ENCODE assay signal across 8 cellular contexts in genomic region chr10:94546058-94546595, GRCh38. TPM values are rescaled to one million over a fixed set of nuclear protein-coding genes. Genes with fewer than 3 reads are reported as not detected.
DNase-seq lines count a peak whose midpoint lies in the region; ATAC-seq and TF ChIP-seq lines count a peak whose summit lies in the region.

No MANE protein-coding gene starts in this region.

- ATAC-seq in HG02884 (IDR thresholded peaks at IDR 0.05; ENCODE audit: unreplicated experiment) = peak; percentile 13

- H3K9me3 ChIP-seq in mammary epithelial cell (replicated peaks; ENCODE audit: insufficient read depth, low read length) (no peaks in the 10 kb centered on the region), suprapubic skin (no peaks in the 10 kb centered on the region)

- H3K4me1 ChIP-seq in mammary epithelial cell (ENCODE audit: insufficient read depth, low read length) (peaks cover 12% of the 10 kb centered on the region), suprapubic skin (peaks cover 21% of the 10 kb centered on the region)

- no peak for TF ChIP-seq EP300 in suprapubic skin (IDR thresholded peaks at IDR 0.05)

- TF ChIP-seq POLR2A in suprapubic skin (IDR thresholded peaks at IDR 0.05) = no peak

- peak overlapping the region; percentile 91 for H3K9ac ChIP-seq in mammary epithelial cell (ENCODE audit: insufficient read depth, low read length)

- no peak for TF ChIP-seq CTCF in mammary epithelial cell (conservative IDR thresholded peaks at IDR 0.05 in 1 of 2, IDR thresholded peaks at IDR 0.05 in 1 of 2; ENCODE audit: extremely low read depth in 1 of 2, insufficient read depth in 1 of 2, low read depth in 1 of 2, low read length in 2 of 2)
- no peak for TF ChIP-seq CTCF in suprapubic skin (IDR thresholded peaks at IDR 0.05)

- DNase-seq in activated naive CD4-positive, alpha-beta T cell treated with Interleukin-2 at 50 U/mL for 16 hours = peak; percentile 5
- no peak for DNase-seq in activated naive CD4-positive, alpha-beta T cell treated with anti-CD3 and anti-CD28 coated beads, Interleukin-2, amount 50 U/mL, for 16 hours
- peak; percentile 38 for DNase-seq in NOMO-1 treated with DMSO at 0.1 percent for 48 hours (lab: John Stamatoyannopoulos, UW; ENCODE audit: unreplicated experiment)
- peak; percentile 31 for DNase-seq in mammary epithelial cell
- peak; percentile 39 for DNase-seq in kidney glomerular epithelial cell (lab: John Stamatoyannopoulos, UW)
- DNase-seq in suprapubic skin (ENCODE audit: low spot score in 2 of 2) = no peak
- DNase-seq in NCI-H1930 (lab: John Stamatoyannopoulos, UW) = no peak

- CTCF ChIA-PET in mammary epithelial cell (lab: Charles Lee; ENCODE audit: low non-redundant PET) = interaction anchor here (0.6 kb wide), 1 partner anchor 921 kb away, joined by 3 read pairs; no protein-coding TSS in a partner anchor

- dilution Hi-C loops in mammary epithelial cell (cut with HindIII; ENCODE audit: low sequenced_read_pairs) = no loop called here

- peak overlapping the region; percentile 89 for H3K4me2 ChIP-seq in mammary epithelial cell (ENCODE audit: insufficient read depth, low read depth, low read length)

- peaks cover 6% of the 10 kb centered on the region for H3K36me3 ChIP-seq in mammary epithelial cell (ENCODE audit: insufficient read depth, low read length)
- no peaks in the 10 kb centered on the region for H3K36me3 ChIP-seq in suprapubic skin

- H3K79me2 ChIP-seq in mammary epithelial cell (ENCODE audit: insufficient read depth, low read length) = peaks cover 48% of the 10 kb centered on the region

- H3K27me3 ChIP-seq in mammary epithelial cell (ENCODE audit: insufficient read depth, low read length) = no peaks in the 10 kb centered on the region
- no peaks in the 10 kb centered on the region for H3K27me3 ChIP-seq in suprapubic skin

- peak overlapping the region; percentile 92 for H2AFZ ChIP-seq in mammary epithelial cell (ENCODE audit: low read depth, low read length)

- intact Hi-C loops in mammary epithelial cell (cut with micrococcal nuclease) = loop anchor here (2.0 to 10.0 kb wide), 2 partner anchors 141 to 183 kb away; partner anchors contain the start of genes NOC3L and TBC1D12

- WGBS in mammary epithelial cell (ENCODE audit: low coverage, missing lambda C conversion rate) = 2% methylated on average over 19 of the region's 21 CpGs
- WGBS in suprapubic skin = 2% methylated on average over 21 of the region's 21 CpGs

- in situ Hi-C loops in mammary epithelial cell (cut with MboI; ENCODE audit: low sequenced_read_pairs in 2 of 2) = no loop called here

- TSS peak; percentile 44 for BruUV-seq in mammary epithelial cell (replicated peaks; lab: Mats Ljungman, UMichigan)

- H3K4me3 ChIP-seq in mammary epithelial cell (replicated peaks in 1 of 3; ENCODE audit: insufficient read depth in 1 of 3, low read depth in 2 of 3, low read length in 3 of 3) (peak overlapping the region; percentile 75 to 88 (median 85)), suprapubic skin (peak overlapping the region; percentile 80)

- H3K27ac ChIP-seq in mammary epithelial cell (ENCODE audit: insufficient read depth, low read depth, low read length) (peak overlapping the region; percentile 76), suprapubic skin (peak overlapping the region; percentile 58)

- H4K20me1 ChIP-seq in mammary epithelial cell (ENCODE audit: insufficient read depth, low read length) = no peaks in the 10 kb centered on the region

RNA-seq across cellular contexts. Expression of gene HELLS, which starts 0.5 kb away (rescaled TPM):
- total RNA-seq in mammary epithelial cell (10 to 100 TPM; 11.5 to 70.3 TPM), suprapubic skin (10 to 100 TPM in 2 of 4 donors, 1 to 10 TPM in 2; 5.2 to 12.9 (median 8.9) TPM)
- 43.8 TPM for polyA plus RNA-seq in mammary epithelial cell
- 68.5 TPM for polyA minus RNA-seq in mammary epithelial cell

Comparison
In these comparisons a context has a peak if more than half of its experiments do, and no peak if none do; other contexts are left out.
1. DNase-seq: peak in activated naive CD4-positive, alpha-beta T cell treated with Interleukin-2 at 50 U/mL for 16 hours (single experiment), NOMO-1 treated with DMSO at 0.1 percent for 48 hours (single experiment), mammary epithelial cell (single experiment) and kidney glomerular epithelial cell (single experiment); none in activated naive CD4-positive, alpha-beta T cell treated with anti-CD3 and anti-CD28 coated beads, Interleukin-2, amount 50 U/mL, for 16 hours (single experiment), suprapubic skin (0 of 2) and NCI-H1930 (0 of 2).